ENCODE assay signal across 32 cellular contexts in the genomic region with DNA sequence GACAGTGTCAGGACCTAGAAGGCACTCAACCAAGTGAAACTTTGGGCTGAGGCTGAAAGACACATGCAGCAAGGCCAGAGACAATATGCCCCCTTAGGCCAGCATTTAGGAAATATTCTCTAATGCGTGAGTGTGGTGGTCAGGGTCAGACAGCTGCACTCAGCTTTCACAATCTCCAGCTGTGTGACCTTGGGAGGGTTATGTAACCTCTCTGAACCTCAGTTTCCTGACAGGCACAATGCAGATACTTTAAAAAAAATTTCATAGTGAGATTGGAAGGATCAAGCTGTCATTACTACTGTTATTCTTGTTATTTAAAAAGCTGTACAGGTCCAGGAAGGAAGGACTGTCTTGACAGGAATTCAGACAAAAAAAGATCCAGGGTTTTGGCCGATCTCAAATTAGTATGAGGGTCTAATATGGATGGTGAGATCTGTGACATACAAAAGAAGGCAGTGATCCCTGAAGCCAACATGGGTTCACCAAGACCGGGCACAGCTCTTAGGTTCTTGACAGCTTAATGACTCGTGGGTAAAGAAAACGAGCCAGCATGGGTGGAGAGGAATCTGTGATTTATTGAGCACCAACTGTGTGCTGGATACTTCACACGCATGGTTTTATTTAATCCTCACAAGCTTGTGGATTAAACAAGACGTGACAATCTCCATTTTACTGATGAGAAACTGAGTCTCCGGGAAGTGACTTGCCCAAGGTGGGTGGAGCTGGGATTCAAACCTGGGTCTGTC. TPM values are rescaled to one million over a fixed set of nuclear protein-coding genes. Genes with fewer than 3 reads are reported as not detected.
"Had no signal": no experiment of that assay in that cellular context is flagged by ENCODE, and none has a peak within 500 bp of the region (broad histone marks: within the 10 kb centered on the region; RNA-seq: fewer than 3 reads in every experiment).

No MANE protein-coding gene starts in this region.

- ATAC-seq: activated naive CD4-positive, alpha-beta T cell treated with anti-CD3 and anti-CD28 coated beads, Interleukin-2, amount 50 U/mL, for 72 hours; activated naive CD8-positive, alpha-beta T cell treated with anti-CD3 and anti-CD28 coated beads, Interleukin-2, amount 50 U/mL, for 24 hours; activated T-cell treated with anti-CD3 and anti-CD28 coated beads, Interleukin-2, amount 50 U/mL, for 4 hours; body of pancreas; Panc1; Right ventricle myocardium inferior; T-cell had no signal

- H3K27ac ChIP-seq: ascending aorta, body of pancreas, KMS-11, SK-N-MC had no signal

- H3K27ac Mint-ChIP-seq: activated B cell treated with CpG ODN at 0.5 μM for 24 hours; activated CD4-positive, alpha-beta T cell treated with anti-CD3 and anti-CD28 coated beads, Interleukin-2, amount 10 ng/mL, durations not matched to agents 24 days and 14 days; activated naive CD8-positive, alpha-beta T cell treated with anti-CD3 and anti-CD28 coated beads, Interleukin-2, amount 50 U/mL, for 24 hours; T-cell had no signal

- H3K9me3 ChIP-seq: ascending aorta, body of pancreas, MG63 had no signal

- FAIRE-seq: TTC549 had no signal

- H3K9ac ChIP-seq: KMS-11 had no signal

- H3K4me1 ChIP-seq: ascending aorta, body of pancreas had no signal

- H3K27me3 Mint-ChIP-seq: activated B cell treated with CpG ODN at 0.5 μM for 24 hours had no signal

- H3K4me2 ChIP-seq: KMS-11 had no signal

- H3K4me1 Mint-ChIP-seq: activated B cell treated with CpG ODN at 0.5 μM for 24 hours; activated CD4-positive, alpha-beta T cell treated with anti-CD3 and anti-CD28 coated beads, Interleukin-2, amount 10 ng/mL, durations not matched to agents 24 days and 14 days; activated naive CD8-positive, alpha-beta T cell treated with anti-CD3 and anti-CD28 coated beads, Interleukin-2, amount 50 U/mL, for 24 hours; T-cell had no signal

- H3K4me3 Mint-ChIP-seq: activated B cell treated with CpG ODN at 0.5 μM for 24 hours; activated CD4-positive, alpha-beta T cell treated with anti-CD3 and anti-CD28 coated beads, Interleukin-2, amount 10 ng/mL, durations not matched to agents 24 days and 14 days; activated naive CD8-positive, alpha-beta T cell treated with anti-CD3 and anti-CD28 coated beads, Interleukin-2, amount 50 U/mL, for 24 hours; activated T-cell treated with anti-CD3 and anti-CD28 coated beads, Interleukin-2, amount 50 U/mL, for 4 hours; T-cell had no signal

- DNase-seq: activated B cell treated with CpG ODN at 0.5 μM for 24 hours; activated CD4-positive, alpha-beta T cell treated with anti-CD3 and anti-CD28 coated beads for 1 hour; activated CD4-positive, alpha-beta T cell treated with anti-CD3 and anti-CD28 coated beads, Interleukin-2, amount 10 ng/mL, durations not matched to agents 24 days and 14 days; activated CD4-positive, alpha-beta T cell treated with anti-CD3 and anti-CD28 coated beads, Interleukin-2, amount 50 U/mL, for 48 hours; activated CD8-positive, alpha-beta memory T cell treated with anti-CD3 and anti-CD28 coated beads for 24 hours; activated effector memory CD4-positive, alpha-beta T cell treated with anti-CD3 and anti-CD28 coated beads, Interleukin-2, amount 50 U/mL, for 16 hours; activated naive CD4-positive, alpha-beta T cell treated with Interleukin-2 at 50 U/mL for 16 hours; activated naive CD8-positive, alpha-beta T cell treated with anti-CD3 and anti-CD28 coated beads, Interleukin-2, amount 50 U/mL, for 24 hours; activated T-cell treated with anti-CD3 and anti-CD28 coated beads, Interleukin-2, amount 50 U/mL, for 4 hours; amniotic stem cell; body of pancreas; IMR-90; MG63; NCI-H1048; NCI-H146; NCI-H187 treated with DMSO at 0.1 percent for 48 hours; NCI-H2081 treated with DMSO at 0.1 percent for 48 hours; NCI-H446; NCI-H524; NCI-H748 treated with DMSO at 0.1 percent for 48 hours; OCI-M1; RPMI8226; T-cell; T-helper 2 cell; T1000 had no signal

- H3K36me3 Mint-ChIP-seq: activated naive CD4-positive, alpha-beta T cell treated with anti-CD3 and anti-CD28 coated beads, Interleukin-2, amount 50 U/mL, for 72 hours; T-cell had no signal

- H3K9me3 Mint-ChIP-seq: activated B cell treated with CpG ODN at 0.5 μM for 24 hours; activated CD4-positive, alpha-beta T cell treated with anti-CD3 and anti-CD28 coated beads, Interleukin-2, amount 10 ng/mL, durations not matched to agents 24 days and 14 days; activated naive CD4-positive, alpha-beta T cell treated with anti-CD3 and anti-CD28 coated beads, Interleukin-2, amount 50 U/mL, for 72 hours; activated naive CD8-positive, alpha-beta T cell treated with anti-CD3 and anti-CD28 coated beads, Interleukin-2, amount 50 U/mL, for 24 hours; activated T-cell treated with anti-CD3 and anti-CD28 coated beads, Interleukin-2, amount 50 U/mL, for 4 hours; T-cell had no signal

- H3K27me3 ChIP-seq: ascending aorta, body of pancreas, MG63 had no signal

- H3K36me3 ChIP-seq: ascending aorta, MG63 had no signal

- H3K4me3 ChIP-seq: ascending aorta, body of pancreas, MG63, SK-N-MC had no signal

RNA-seq across cellular contexts. Expression of a gene that starts 54.6 kb away (rescaled TPM):
- total RNA-seq: activated naive CD4-positive, alpha-beta T cell treated with anti-CD3 and anti-CD28 coated beads, Interleukin-2, amount 50 U/mL, for 72 hours; ascending aorta; body of pancreas; IMR-90 had no signal
- polyA plus RNA-seq: IMR-90 had no signal
